ENCODE assay signal across 17 cellular contexts in the genomic region with DNA sequence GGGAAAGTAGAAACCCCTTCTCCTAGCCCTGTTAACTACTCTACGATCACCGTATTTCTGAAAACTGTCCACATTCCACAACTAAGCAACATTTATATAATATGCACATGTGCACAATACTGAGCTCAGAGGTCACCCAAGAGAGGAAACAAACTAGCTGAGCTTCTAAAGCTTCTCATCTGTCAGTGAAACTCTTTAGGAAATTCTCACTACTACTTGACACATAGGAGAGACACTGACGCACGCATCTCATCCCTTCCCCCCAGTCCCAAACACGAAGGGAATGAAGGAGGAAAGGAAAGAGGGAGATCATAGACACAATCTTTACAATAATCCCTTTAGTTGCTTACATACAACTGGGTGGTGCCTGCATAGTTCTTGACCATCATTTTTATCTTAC. TPM values are rescaled to one million over a fixed set of nuclear protein-coding genes. Genes with fewer than 3 reads are reported as not detected.
DNase-seq lines count a peak whose midpoint lies in the region; ATAC-seq and TF ChIP-seq lines count a peak whose summit lies in the region.
"Had no signal": no experiment of that assay in that cellular context is flagged by ENCODE, and none has a peak within 500 bp of the region (broad histone marks: within the 10 kb centered on the region; RNA-seq: fewer than 3 reads in every experiment).

No MANE protein-coding gene starts in this region.

- ATAC-seq in Right ventricle myocardium inferior, result peak; percentile 45
- ATAC-seq in aorta (ENCODE audit: low FRiP score), result peak; percentile 34
- no peak for ATAC-seq in HG03135 (IDR thresholded peaks at IDR 0.05; ENCODE audit: unreplicated experiment)
- no peak for ATAC-seq in GM19397 (IDR thresholded peaks at IDR 0.05; ENCODE audit: unreplicated experiment)
- no peak for ATAC-seq in HG03460 (IDR thresholded peaks at IDR 0.05; ENCODE audit: unreplicated experiment)
- ATAC-seq: mucosa of descending colon, pancreas had no signal

- H3K9me3 ChIP-seq in right atrium auricular region (no peaks in the 10 kb centered on the region), aorta (ENCODE audit: control insufficient read depth, low read length) (no peaks in the 10 kb centered on the region)
- H3K9me3 ChIP-seq: MG63, mucosa of descending colon, pancreas had no signal

- no peaks in the 10 kb centered on the region for H3K27me3 ChIP-seq in right atrium auricular region
- H3K27me3 ChIP-seq in rectal smooth muscle tissue (ENCODE audit: control insufficient read depth, insufficient read depth, low read length), result no peaks in the 10 kb centered on the region
- H3K27me3 ChIP-seq in aorta (ENCODE audit: control insufficient read depth in 1 of 2, insufficient read depth in 2 of 2, low read length in 1 of 2), result no peaks in the 10 kb centered on the region
- H3K27me3 ChIP-seq: MG63, pancreas had no signal

- WGBS in aorta, 2 donors, result 6 to 7% methylated on average over 5 of the region's 5 CpGs

- no peak overlapping the region for H3K4me3 ChIP-seq in right atrium auricular region
- H3K4me3 ChIP-seq in rectal smooth muscle tissue (ENCODE audit: low read length), result no peak overlapping the region
- no peak overlapping the region for H3K4me3 ChIP-seq in aorta (ENCODE audit: low read length in 2 of 2)
- H3K4me3 ChIP-seq: MG63, mucosa of descending colon, pancreas had no signal

- H3K4me1 ChIP-seq in right atrium auricular region (peaks cover 0 to 23% of the 10 kb centered on the region in 2 donors), rectal smooth muscle tissue (ENCODE audit: control insufficient read depth, insufficient read depth, low read length) (peaks cover 38% of the 10 kb centered on the region), aorta (ENCODE audit: control insufficient read depth in 1 of 2, insufficient read depth in 2 of 2, low read length in 2 of 2) (peaks cover 2 to 6% of the 10 kb centered on the region in 2 donors)

- peaks cover 60% of the 10 kb centered on the region for H3K36me3 ChIP-seq in right atrium auricular region
- H3K36me3 ChIP-seq in rectal smooth muscle tissue (ENCODE audit: control insufficient read depth, insufficient read depth, low read length), result no peaks in the 10 kb centered on the region
- peaks cover 2 to 3% of the 10 kb centered on the region in 2 donors for H3K36me3 ChIP-seq in aorta (ENCODE audit: control insufficient read depth in 1 of 2, insufficient read depth in 2 of 2, low read length in 1 of 2)

- intact Hi-C loops in Right ventricle myocardium inferior (cut with DNase I) (loop anchor here (2.0 to 5.0 kb wide), 4 partner anchors 29 to 546 kb away; partner anchors contain the start of gene SYNPO2), cardiac septum (cut with DNase I) (loop anchor here (2.0 to 10.0 kb wide), 4 partner anchors 149 to 543 kb away; partner anchors contain the start of gene USP53), aorta (cut with DNase I) (loop anchor here in 1 of 2 donors (2.0 to 10.0 kb wide), 3 partner anchors 146 to 553 kb away; partner anchors contain the start of gene SYNPO2)

- H3K27ac ChIP-seq in right atrium auricular region (peak overlapping the region; percentile 58 to 60), rectal smooth muscle tissue (ENCODE audit: low read depth, low read length) (peak overlapping the region; percentile 71), aorta (ENCODE audit: low read depth in 1 of 2, low read length in 2 of 2) (no peak overlapping the region)
- H3K27ac ChIP-seq: 22Rv1, pancreas had no signal

- H3K9ac ChIP-seq in rectal smooth muscle tissue (ENCODE audit: low read length), result no peak overlapping the region

- DNase-seq in Right ventricle myocardium inferior (ENCODE audit: missing footprints) (no peak), cardiac septum (ENCODE audit: low spot score) (no peak), right atrium auricular region (ENCODE audit: low spot score) (no peak), aorta (no peak)
- DNase-seq: activated CD4-positive, alpha-beta T cell treated with anti-CD3 and anti-CD28 coated beads, Interleukin-2, amount 10 ng/mL, durations not matched to agents 7 days and 5 days; activated T-cell treated with anti-CD3 and anti-CD28 coated beads, Interleukin-2, amount 50 U/mL, for 24 hours; DND-41; kidney; MG63; NCI-H187; pancreas had no signal

- no peak for TF ChIP-seq CTCF in right atrium auricular region (IDR thresholded peaks at IDR 0.05)

RNA-seq across cellular contexts. Expression of gene METTL14, which starts 56.3 kb away (rescaled TPM):
- total RNA-seq in Right ventricle myocardium inferior, result 27.4 TPM
- total RNA-seq in cardiac septum, result 36.2 TPM
- total RNA-seq in right atrium auricular region, result 10 to 100 TPM; 20.3 to 21.7 TPM
- total RNA-seq in aorta, result 10 to 100 TPM; 43.6 to 46.2 TPM
- polyA plus RNA-seq in aorta, result 10 to 100 TPM; 15.2 to 22.2 TPM

Comparison
In these comparisons a context has a peak if more than half of its experiments do, and no peak if none do; other contexts are left out.
1. ATAC-seq: peak in Right ventricle myocardium inferior (single experiment) and aorta (single experiment); none in HG03135 (single experiment), GM19397 (single experiment) and HG03460 (single experiment).
2. H3K27ac ChIP-seq: peak in right atrium auricular region (2 of 2) and rectal smooth muscle tissue (single experiment); none in aorta (0 of 2).